ENCODE assay signal across 8 cellular contexts in the genomic region with DNA sequence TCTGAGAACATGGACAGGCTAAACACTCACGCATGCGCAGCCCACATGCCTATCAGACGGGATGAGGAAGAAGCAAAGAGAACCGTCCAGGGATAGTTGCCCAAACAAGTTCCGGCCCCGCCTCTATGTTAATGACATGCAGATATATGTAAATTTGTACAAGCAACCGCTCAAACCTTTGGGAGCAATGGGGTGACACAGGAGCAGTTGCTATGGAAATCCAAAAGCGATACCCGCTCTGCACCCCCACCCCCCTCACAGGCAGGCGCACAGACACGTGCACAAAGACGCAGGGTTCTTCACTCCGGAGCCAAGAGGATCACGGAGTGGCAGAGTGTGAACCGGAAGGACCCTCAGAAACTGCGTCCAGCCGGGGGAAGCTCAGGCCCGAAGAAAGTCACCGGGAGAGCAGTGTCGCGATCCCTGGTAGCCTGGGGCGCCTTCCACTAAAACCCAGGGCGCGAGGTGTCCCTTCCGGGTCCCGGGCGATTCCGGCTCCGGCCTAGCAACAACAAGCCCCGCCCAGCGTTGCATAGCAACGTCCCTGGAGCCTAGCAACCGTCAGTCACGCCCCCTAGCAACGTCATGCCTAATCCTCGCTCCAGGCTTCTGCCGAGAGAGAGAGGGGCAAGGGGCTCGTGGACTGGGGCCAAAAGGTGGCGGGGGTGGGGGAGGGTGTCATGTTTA. TPM values are rescaled to one million over a fixed set of nuclear protein-coding genes. Genes with fewer than 3 reads are reported as not detected.
DNase-seq lines count a peak whose midpoint lies in the region; ATAC-seq and TF ChIP-seq lines count a peak whose summit lies in the region.

No MANE protein-coding gene starts in this region.

- 6% methylated on average over 39 of the region's 39 CpGs for WGBS in HUES64

- H3K27ac Mint-ChIP-seq in nephron: peak overlapping the region; percentile 83 to 91 (median 89)

- H3K36me3 ChIP-seq in HUES64 (ENCODE audit: insufficient read depth, low read length): no peaks in the 10 kb centered on the region
- H3K36me3 ChIP-seq in RWPE2 (ENCODE audit: low read depth): no peaks in the 10 kb centered on the region

- H3K4me1 Mint-ChIP-seq in nephron: peaks cover 31% of the 10 kb centered on the region

- H3K27me3 ChIP-seq in HUES64 (ENCODE audit: insufficient read depth, low read length) (no peaks in the 10 kb centered on the region), RWPE2 (ENCODE audit: insufficient read depth, poor library complexity, severe bottlenecking) (no peaks in the 10 kb centered on the region)

- no peaks in the 10 kb centered on the region for H3K36me3 Mint-ChIP-seq in nephron (ENCODE audit: low read depth)

- TF ChIP-seq CTCF in RWPE2 (IDR thresholded peaks at IDR 0.05; ENCODE audit: poor library complexity, severe bottlenecking) (no peak), fibroblast of the aortic adventitia (IDR thresholded peaks at IDR 0.05; ENCODE audit: insufficient read depth, low read length) (no peak), nephron (IDR thresholded peaks at IDR 0.05; ENCODE audit: unreplicated experiment in 3 of 3) (no peak)

- H3K27ac ChIP-seq in HUES64 (ENCODE audit: low read depth, low read length) (peak overlapping the region; percentile 95), RWPE2 (ENCODE audit: poor library complexity, severe bottlenecking) (peak overlapping the region; percentile 27)

- peak overlapping the region; percentile 89 to 96 (median 93) for H3K4me3 Mint-ChIP-seq in nephron

- peak overlapping the region; percentile 86 for H3K9ac ChIP-seq in HUES64 (ENCODE audit: low read depth, low read length)

- peak; percentile 69 for ATAC-seq in GM21381 (IDR thresholded peaks at IDR 0.05; ENCODE audit: unreplicated experiment)
- peak; percentile 58 for ATAC-seq in RWPE2 (ENCODE audit: low read depth)

- H3K9me3 ChIP-seq in HUES64 (ENCODE audit: insufficient read depth, low read depth, low read length) (no peaks in the 10 kb centered on the region), RWPE2 (ENCODE audit: severe bottlenecking) (no peaks in the 10 kb centered on the region)

- no peaks in the 10 kb centered on the region for H3K9me3 Mint-ChIP-seq in nephron

- peaks cover 7% of the 10 kb centered on the region for H3K4me1 ChIP-seq in HUES64 (ENCODE audit: insufficient read depth, low read length)
- H3K4me1 ChIP-seq in RWPE2 (ENCODE audit: insufficient read depth, poor library complexity, severe bottlenecking): no peaks in the 10 kb centered on the region

- H3K27me3 Mint-ChIP-seq in nephron (ENCODE audit: low read depth): peaks cover 27% of the 10 kb centered on the region

- DNase-seq in COLO829 (ENCODE audit: low spot score): peak; percentile 97
- DNase-seq in RWPE2 (ENCODE audit: low spot score): peak; percentile 89
- DNase-seq in activated T-helper 9 cell treated with anti-CD3 and anti-CD28 coated beads, Interleukin-2, amount 50 U/mL, for 16 hours (ENCODE audit: low read depth): peak; percentile 83
- DNase-seq in fibroblast of the aortic adventitia (ENCODE audit: low read depth): peak; percentile 89
- DNase-seq in stimulated activated naive CD4-positive, alpha-beta T cell treated with Interleukin-2 at 50 U/mL for 16 hours (lab: John Stamatoyannopoulos, UW): peak; percentile 84

- H3K4me3 ChIP-seq in HUES64 (ENCODE audit: low read length) (peak overlapping the region; percentile 79), RWPE2 (ENCODE audit: severe bottlenecking) (peak overlapping the region; percentile 38), fibroblast of the aortic adventitia (ENCODE audit: low read depth, low read length) (peak overlapping the region; percentile 79)

RNA-seq across cellular contexts. Expression of a gene that starts 24.1 kb away (rescaled TPM):
- 10.8 TPM for polyA plus RNA-seq in HUES64 (2013, experiment 1 of 2)
- 11.2 TPM for polyA plus RNA-seq in HUES64 (2013, experiment 2 of 2)
- 7.9 and 11.3 TPM in 2 replicates for total RNA-seq in fibroblast of the aortic adventitia (ENCODE audit: low replicate concordance)

RNA-seq across cellular contexts. Expression of a gene that starts 27.5 kb away (rescaled TPM):
- 0.50 TPM for polyA plus RNA-seq in HUES64 (2013, experiment 1 of 2)
- 1.1 TPM for polyA plus RNA-seq in HUES64 (2013, experiment 2 of 2)
- 3.4 and 37.2 TPM in 2 replicates for total RNA-seq in fibroblast of the aortic adventitia (ENCODE audit: low replicate concordance)

Comparison
In these comparisons a context has a peak if more than half of its experiments do, and no peak if none do; other contexts are left out.
1. Peak in every context shown above with its lines: DNase-seq, ATAC-seq, H3K4me3 ChIP-seq and H3K27ac ChIP-seq.